In genomic region chr20:49583669-49584417, GRCh38 we compare ENCODE assay signal across 8 cellular contexts. TPM values are rescaled to one million over a fixed set of nuclear protein-coding genes. Genes with fewer than 3 reads are reported as not detected.
DNase-seq lines count a peak whose midpoint lies in the region; ATAC-seq and TF ChIP-seq lines count a peak whose summit lies in the region.

No MANE protein-coding gene starts in this region.

- H3K27me3 Mint-ChIP-seq in chondrocyte (ENCODE audit: low read depth) = no peaks in the 10 kb centered on the region

- H3K27ac ChIP-seq in muscle layer of duodenum (ENCODE audit: low read length) (peak overlapping the region; percentile 83), MM.1S (ENCODE audit: low read length) (no peak overlapping the region)

- H3K4me1 Mint-ChIP-seq in chondrocyte (ENCODE audit: low read depth) = peaks cover 93% of the 10 kb centered on the region

- H3F3A ChIP-seq in MM.1S (ENCODE audit: insufficient read depth, low read length) = no peaks in the 10 kb centered on the region

- H3K4me3 Mint-ChIP-seq in chondrocyte (ENCODE audit: unreplicated experiment) = no peak overlapping the region

- H3K36me3 ChIP-seq in muscle layer of duodenum (ENCODE audit: control insufficient read depth in 1 of 2, insufficient read depth in 2 of 2, low read length in 2 of 2) (no peaks in the 10 kb centered on the region), MM.1S (replicated peaks; ENCODE audit: insufficient read depth, low read length) (no peaks in the 10 kb centered on the region)

- H3K9me3 ChIP-seq in muscle layer of duodenum (ENCODE audit: control insufficient read depth in 1 of 2, low read length in 2 of 2) (peaks cover 0 to 4% of the 10 kb centered on the region in 2 donors), MM.1S (replicated peaks; ENCODE audit: insufficient read depth, low read length) (no peaks in the 10 kb centered on the region)

- H3K4me1 ChIP-seq in muscle layer of duodenum (ENCODE audit: control insufficient read depth in 1 of 2, insufficient read depth in 2 of 2, low read length in 2 of 2) (peaks cover 14 to 30% of the 10 kb centered on the region in 2 donors), MM.1S (ENCODE audit: low read length) (peaks cover 5% of the 10 kb centered on the region; the same call in 1 of the 2 replicates)

- no peaks in the 10 kb centered on the region for H3K9me2 ChIP-seq in MM.1S (replicated peaks; ENCODE audit: insufficient read depth, low read length)

- H3K79me2 ChIP-seq in MM.1S (ENCODE audit: low read length) = no peaks in the 10 kb centered on the region

- no peaks in the 10 kb centered on the region for H3K36me3 Mint-ChIP-seq in chondrocyte (ENCODE audit: low read depth)

- H3K27me3 ChIP-seq in muscle layer of duodenum (ENCODE audit: low read depth, low read length) = no peaks in the 10 kb centered on the region
- no peaks in the 10 kb centered on the region for H3K27me3 ChIP-seq in MM.1S (replicated peaks; ENCODE audit: insufficient read depth, low read length)

- ATAC-seq in HG03159 (IDR thresholded peaks at IDR 0.05; ENCODE audit: unreplicated experiment) (no peak), GM18517 (IDR thresholded peaks at IDR 0.05; ENCODE audit: unreplicated experiment) (no peak)

- no peak overlapping the region for H2AFZ ChIP-seq in MM.1S (ENCODE audit: low read length)

- peaks cover 6% of the 10 kb centered on the region for H3K9me3 Mint-ChIP-seq in chondrocyte (ENCODE audit: low read depth)

- H3K4me3 ChIP-seq in muscle layer of duodenum (ENCODE audit: low read depth in 1 of 2, low read length in 2 of 2) = no peak overlapping the region
- no peak overlapping the region for H3K4me3 ChIP-seq in MM.1S (ENCODE audit: low read length)

- H3K4me2 ChIP-seq in MM.1S (ENCODE audit: low read depth, low read length) = no peak overlapping the region

- H3K27ac Mint-ChIP-seq in chondrocyte (ENCODE audit: unreplicated experiment) = peak overlapping the region; percentile 70

- no peak for TF ChIP-seq CTCF in chondrocyte (IDR thresholded peaks at IDR 0.05)
- no peak for TF ChIP-seq CTCF in MM.1S (IDR thresholded peaks at IDR 0.05; ENCODE audit: low read length)

- H4K20me1 ChIP-seq in MM.1S (ENCODE audit: insufficient read depth, low read length) = no peaks in the 10 kb centered on the region

- no peak overlapping the region for H3K9ac ChIP-seq in MM.1S (ENCODE audit: low read length)

- DNase-seq in GF-D8 (lab: John Stamatoyannopoulos, UW) = peak; percentile 48
- peak; percentile 78 for DNase-seq in NCI-H69 (lab: John Stamatoyannopoulos, UW)
- no peak for DNase-seq in chondrocyte (ENCODE audit: low spot score)
- DNase-seq in 8988T = no peak
- no peak for DNase-seq in MM.1S

RNA-seq across cellular contexts. Expression of gene PTGIS, which starts 15.9 kb away (rescaled TPM):
- total RNA-seq in chondrocyte = 88.7 to 165 TPM (median 91.5 TPM) in 3 replicates

Comparison
In these comparisons a context has a peak if more than half of its experiments do, and no peak if none do; other contexts are left out.
1. DNase-seq: peak in GF-D8 (single experiment) and NCI-H69 (single experiment); none in chondrocyte (single experiment), 8988T (single experiment) and MM.1S (single experiment).